In the genomic region with DNA sequence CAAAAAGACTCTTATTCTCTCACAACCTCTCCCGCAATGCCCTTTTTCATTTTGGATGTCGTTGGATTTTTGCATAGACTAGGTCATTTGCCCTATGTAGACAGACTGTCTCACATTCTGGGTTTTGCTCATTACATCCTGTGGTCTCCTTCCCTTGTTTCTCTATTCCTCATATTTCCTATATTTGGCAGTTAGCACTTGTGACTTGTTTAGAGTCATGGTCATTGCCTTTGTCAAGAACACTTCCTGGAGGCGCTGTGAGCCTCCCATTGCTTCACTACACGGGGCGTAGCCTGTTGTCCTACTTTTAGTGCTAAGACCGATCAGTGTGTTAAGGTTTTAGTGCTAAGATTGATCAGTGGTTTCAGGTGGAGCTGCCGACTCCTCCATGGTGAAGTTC, we compare ENCODE assay signal across 13 cellular contexts. TPM values are rescaled to one million over a fixed set of nuclear protein-coding genes. Genes with fewer than 3 reads are reported as not detected.
A peak's percentile ranks its signal among the peaks of the same experiment; 100 is the strongest.
DNase-seq lines count a peak whose midpoint lies in the region; FAIRE-seq and TF ChIP-seq lines count a peak whose summit lies in the region.
"Had no signal": no experiment of that assay in that cellular context is flagged by ENCODE, and none has a peak within 500 bp of the region (broad histone marks: within the 10 kb centered on the region; RNA-seq: fewer than 3 reads in every experiment).

No MANE protein-coding gene starts in this region.

- CTCF ChIA-PET in PC-9 (lab: Charles Lee) = no interaction called here

- intact Hi-C loops in PC-9 (cut with micrococcal nuclease; ENCODE audit: unreplicated experiment) = no loop called here

- no peak overlapping the region for H3K4me2 ChIP-seq in PC-9

- no peaks in the 10 kb centered on the region for H3K4me1 ChIP-seq in PC-9 (replicated peaks; ENCODE audit: insufficient read depth)
- H3K4me1 ChIP-seq: suprapubic skin had no signal

- DNase-seq in CD1c-positive myeloid dendritic cell (ENCODE audit: extremely low spot score) = peak; percentile 84
- no peak for DNase-seq in GM12892 (ENCODE audit: insufficient read length)
- DNase-seq in NOMO-1 treated with DMSO at 0.1 percent for 48 hours (lab: John Stamatoyannopoulos, UW; ENCODE audit: unreplicated experiment) = peak; percentile 66
- DNase-seq in medulla oblongata (ENCODE audit: extremely low spot score) = peak; percentile 42
- no peak for DNase-seq in T1000 (lab: John Stamatoyannopoulos, UW)
- DNase-seq in GDM1 (lab: John Stamatoyannopoulos, UW) = no peak
- DNase-seq in PC-9 = no peak
- DNase-seq: activated naive CD8-positive, alpha-beta T cell treated with anti-CD3 and anti-CD28 coated beads, Interleukin-2, amount 50 U/mL, for 24 hours; left colon; NCI-H1048; NCI-H446; small intestine had no signal

- no TSS peak for BruUV-seq in PC-9 (replicated peaks; lab: Mats Ljungman, UMichigan)

- no peaks in the 10 kb centered on the region for H3K9me3 ChIP-seq in PC-9 (ENCODE audit: insufficient read depth, low read depth)
- H3K9me3 ChIP-seq: suprapubic skin had no signal

- no peak overlapping the region for H2AFZ ChIP-seq in PC-9

- H4K20me1 ChIP-seq in PC-9 (ENCODE audit: insufficient read depth) = no peaks in the 10 kb centered on the region

- no peak for TF ChIP-seq CTCF in PC-9 (conservative IDR thresholded peaks at IDR 0.05)

- peak; percentile 9 for FAIRE-seq in GM12892 (lab: Jason Lieb, UNC)
- FAIRE-seq: small intestine had no signal

- H3K36me3 ChIP-seq in PC-9 (ENCODE audit: low read depth) = peaks cover 4% of the 10 kb centered on the region; the same call in 1 of the 2 replicates

- H3K79me2 ChIP-seq in PC-9 (ENCODE audit: low read depth) = no peaks in the 10 kb centered on the region

- TF ChIP-seq POLR2A in GM12892 (IDR thresholded peaks at IDR 0.05; ENCODE audit: low read depth, low read length) = no peak

- H3K27ac ChIP-seq in PC-9 = no peak overlapping the region
- H3K27ac ChIP-seq: suprapubic skin had no signal

- no peaks in the 10 kb centered on the region for H3K27me3 ChIP-seq in PC-9 (ENCODE audit: insufficient read depth, low read depth)
- H3K27me3 ChIP-seq: suprapubic skin had no signal

- POLR2A ChIA-PET in PC-9 (lab: Charles Lee; ENCODE audit: unreplicated experiment) = no interaction called here

- no peak overlapping the region for H3K4me3 ChIP-seq in PC-9
- H3K4me3 ChIP-seq: suprapubic skin had no signal

- H3K9me2 ChIP-seq in PC-9 (ENCODE audit: insufficient read depth) = no peaks in the 10 kb centered on the region

- H3F3A ChIP-seq in PC-9 (ENCODE audit: insufficient read depth, low read depth) = peaks cover 6% of the 10 kb centered on the region; the same call in 1 of the 2 replicates

RNA-seq across cellular contexts. Expression of gene TATDN2, which starts 16.1 kb away (rescaled TPM):
- 19.4 TPM for polyA plus RNA-seq in GM12892 (2012; ENCODE audit: missing spikeins)
- 27.3 and 34.0 TPM in 2 replicates for total RNA-seq in PC-9 (2021)

Comparison
In these comparisons a context has a peak if more than half of its experiments do, and no peak if none do; other contexts are left out.
1. DNase-seq: peak in CD1c-positive myeloid dendritic cell (single experiment), NOMO-1 treated with DMSO at 0.1 percent for 48 hours (single experiment) and medulla oblongata (single experiment); none in GM12892 (single experiment), T1000 (single experiment), GDM1 (single experiment) and PC-9 (0 of 2).